Comparison of ENCODE assay signal across 32 cellular contexts in the genomic region with DNA sequence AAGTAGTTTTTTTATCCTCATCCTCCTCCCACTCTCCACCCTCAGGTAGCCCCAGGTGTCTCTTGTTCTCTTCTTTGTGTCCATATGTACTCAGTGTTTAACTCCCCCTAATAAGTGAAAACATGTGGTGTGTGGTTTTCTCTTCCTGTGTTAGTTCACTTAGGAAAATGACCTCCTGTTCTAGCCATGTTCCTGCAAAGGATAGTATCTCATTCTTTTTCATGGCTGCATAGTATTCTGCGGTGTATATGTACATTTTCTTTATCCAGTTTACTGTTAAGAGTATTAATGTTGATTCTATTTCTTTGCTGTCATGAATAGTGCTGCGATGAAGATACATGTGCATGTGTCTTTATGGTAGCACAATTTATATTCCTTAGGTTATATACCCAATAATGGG.
"Had no signal": no experiment of that assay in that cellular context is flagged by ENCODE, and none has a peak within 500 bp of the region (broad histone marks: within the 10 kb centered on the region; RNA-seq: fewer than 3 reads in every experiment).

No MANE protein-coding gene starts in this region.

- ATAC-seq: activated CD4-positive, alpha-beta T cell treated with anti-CD3 and anti-CD28 coated beads for 36 hours; activated CD4-positive, CD25-positive, alpha-beta regulatory T cell treated with anti-CD3 and anti-CD28 coated beads, Interleukin-2, amount 50 U/mL, for 24 hours; activated CD8-positive, alpha-beta memory T cell treated with anti-CD3 and anti-CD28 coated beads, Interleukin-2, amount 10 ng/mL, durations not matched to agents 7 days and 5 days; activated CD8-positive, alpha-beta T cell treated with anti-CD3 and anti-CD28 coated beads for 36 hours; activated CD8-positive, alpha-beta T cell treated with anti-CD3 and anti-CD28 coated beads, Interleukin-2, amount 10 ng/mL, durations not matched to agents 7 days and 5 days; T-helper 17 cell; WTC11 had no signal

- H3K27me3 Mint-ChIP-seq: activated B cell treated with CpG ODN at 0.5 μM for 24 hours; activated CD4-positive, alpha-beta T cell treated with anti-CD3 and anti-CD28 coated beads for 36 hours; activated CD4-positive, alpha-beta T cell treated with anti-CD3 and anti-CD28 coated beads, Interleukin-2, amount 10 ng/mL, durations not matched to agents 24 days and 14 days; activated CD4-positive, alpha-beta T cell treated with anti-CD3 and anti-CD28 coated beads, Interleukin-2, amount 10 ng/mL, durations not matched to agents 7 days and 5 days; activated CD8-positive, alpha-beta memory T cell treated with anti-CD3 and anti-CD28 coated beads, Interleukin-2, amount 10 ng/mL, durations not matched to agents 7 days and 5 days had no signal

- H3K27ac ChIP-seq: VCaP, WERI-Rb-1 had no signal

- H3K4me1 Mint-ChIP-seq: activated B cell treated with CpG ODN at 0.5 μM for 24 hours; activated CD4-positive, alpha-beta memory T cell treated with anti-CD3 and anti-CD28 coated beads, Interleukin-2, amount 10 ng/mL, durations not matched to agents 7 days and 5 days; activated CD4-positive, alpha-beta T cell treated with anti-CD3 and anti-CD28 coated beads for 36 hours; activated CD4-positive, alpha-beta T cell treated with anti-CD3 and anti-CD28 coated beads, Interleukin-2, amount 10 ng/mL, durations not matched to agents 24 days and 14 days; activated CD4-positive, alpha-beta T cell treated with anti-CD3 and anti-CD28 coated beads, Interleukin-2, amount 10 ng/mL, durations not matched to agents 7 days and 5 days; activated CD8-positive, alpha-beta memory T cell treated with anti-CD3 and anti-CD28 coated beads, Interleukin-2, amount 10 ng/mL, durations not matched to agents 7 days and 5 days; WTC11 had no signal

- H3K9me3 Mint-ChIP-seq: activated CD4-positive, alpha-beta memory T cell treated with anti-CD3 and anti-CD28 coated beads for 36 hours; activated CD4-positive, alpha-beta memory T cell treated with anti-CD3 and anti-CD28 coated beads, Interleukin-2, amount 10 ng/mL, durations not matched to agents 7 days and 5 days; activated CD4-positive, alpha-beta T cell treated with anti-CD3 and anti-CD28 coated beads, Interleukin-2, amount 10 ng/mL, durations not matched to agents 24 days and 14 days; activated CD8-positive, alpha-beta T cell treated with anti-CD3 and anti-CD28 coated beads for 36 hours; T-helper 1 cell treated with Interleukin-12 subunit alpha and Interleukin-12 subunit beta and Interleukin-4 antibody, amounts not matched to agents 30 μg/mL and 1 μg/mL, for 36 hours; T-helper 2 cell treated with Interferon-gamma antibody and Interleukin-4, amounts not matched to agents 5 μg/mL and 100 μg/mL, for 36 hours had no signal

- FAIRE-seq: TTC549 had no signal

- H3K36me3 Mint-ChIP-seq: activated CD4-positive, alpha-beta memory T cell treated with anti-CD3 and anti-CD28 coated beads for 36 hours; activated CD8-positive, alpha-beta memory T cell treated with anti-CD3 and anti-CD28 coated beads, Interleukin-2, amount 10 ng/mL, durations not matched to agents 7 days and 5 days; WTC11 had no signal

- H3K4me3 Mint-ChIP-seq: activated B cell treated with CpG ODN at 0.5 μM for 24 hours; activated CD4-positive, alpha-beta memory T cell treated with anti-CD3 and anti-CD28 coated beads for 36 hours; activated CD4-positive, alpha-beta memory T cell treated with anti-CD3 and anti-CD28 coated beads, Interleukin-2, amount 10 ng/mL, durations not matched to agents 7 days and 5 days; activated CD4-positive, alpha-beta T cell treated with anti-CD3 and anti-CD28 coated beads for 36 hours; activated CD4-positive, alpha-beta T cell treated with anti-CD3 and anti-CD28 coated beads, Interleukin-2, amount 10 ng/mL, durations not matched to agents 24 days and 14 days; activated CD4-positive, alpha-beta T cell treated with anti-CD3 and anti-CD28 coated beads, Interleukin-2, amount 10 ng/mL, durations not matched to agents 7 days and 5 days; activated CD8-positive, alpha-beta memory T cell treated with anti-CD3 and anti-CD28 coated beads, Interleukin-2, amount 10 ng/mL, durations not matched to agents 7 days and 5 days; activated CD8-positive, alpha-beta T cell treated with anti-CD3 and anti-CD28 coated beads for 36 hours; activated CD8-positive, alpha-beta T cell treated with anti-CD3 and anti-CD28 coated beads, Interleukin-2, amount 10 ng/mL, durations not matched to agents 7 days and 5 days; T-helper 1 cell treated with Interleukin-12 subunit alpha and Interleukin-12 subunit beta and Interleukin-4 antibody, amounts not matched to agents 30 μg/mL and 1 μg/mL, for 36 hours; T-helper 17 cell; T-helper 2 cell treated with Interferon-gamma antibody and Interleukin-4, amounts not matched to agents 5 μg/mL and 100 μg/mL, for 36 hours; WTC11 had no signal

- H3K36me3 ChIP-seq: WERI-Rb-1 had no signal

- H3K27ac Mint-ChIP-seq: activated B cell treated with CpG ODN at 0.5 μM for 24 hours; activated CD4-positive, alpha-beta memory T cell treated with anti-CD3 and anti-CD28 coated beads for 36 hours; activated CD4-positive, alpha-beta memory T cell treated with anti-CD3 and anti-CD28 coated beads, Interleukin-2, amount 10 ng/mL, durations not matched to agents 7 days and 5 days; activated CD4-positive, alpha-beta T cell treated with anti-CD3 and anti-CD28 coated beads for 36 hours; activated CD4-positive, alpha-beta T cell treated with anti-CD3 and anti-CD28 coated beads, Interleukin-2, amount 10 ng/mL, durations not matched to agents 24 days and 14 days; activated CD4-positive, alpha-beta T cell treated with anti-CD3 and anti-CD28 coated beads, Interleukin-2, amount 10 ng/mL, durations not matched to agents 7 days and 5 days; activated CD8-positive, alpha-beta memory T cell treated with anti-CD3 and anti-CD28 coated beads, Interleukin-2, amount 10 ng/mL, durations not matched to agents 7 days and 5 days; activated CD8-positive, alpha-beta T cell treated with anti-CD3 and anti-CD28 coated beads for 36 hours; activated CD8-positive, alpha-beta T cell treated with anti-CD3 and anti-CD28 coated beads, Interleukin-2, amount 10 ng/mL, durations not matched to agents 7 days and 5 days; T-helper 1 cell treated with Interleukin-12 subunit alpha and Interleukin-12 subunit beta and Interleukin-4 antibody, amounts not matched to agents 30 μg/mL and 1 μg/mL, for 36 hours; T-helper 17 cell; T-helper 2 cell treated with Interferon-gamma antibody and Interleukin-4, amounts not matched to agents 5 μg/mL and 100 μg/mL, for 36 hours; WTC11 had no signal

- DNase-seq: activated B cell treated with CpG ODN at 0.5 μM for 24 hours; activated CD4-positive, alpha-beta memory T cell treated with anti-CD3 and anti-CD28 coated beads for 36 hours; activated CD4-positive, alpha-beta memory T cell treated with anti-CD3 and anti-CD28 coated beads, Interleukin-2, amount 10 ng/mL, durations not matched to agents 7 days and 5 days; activated CD4-positive, alpha-beta T cell treated with anti-CD3 and anti-CD28 coated beads for 1 hour; activated CD4-positive, alpha-beta T cell treated with anti-CD3 and anti-CD28 coated beads for 36 hours; activated CD4-positive, alpha-beta T cell treated with anti-CD3 and anti-CD28 coated beads for 4 hours; activated CD4-positive, alpha-beta T cell treated with anti-CD3 and anti-CD28 coated beads for 48 hours; activated CD4-positive, alpha-beta T cell treated with anti-CD3 and anti-CD28 coated beads, Interleukin-2, amount 10 ng/mL, durations not matched to agents 24 days and 14 days; activated CD4-positive, alpha-beta T cell treated with anti-CD3 and anti-CD28 coated beads, Interleukin-2, amount 10 ng/mL, durations not matched to agents 7 days and 5 days; activated CD4-positive, alpha-beta T cell treated with anti-CD3 and anti-CD28 coated beads, Interleukin-2, amount 50 U/mL, for 1 hour; activated CD4-positive, alpha-beta T cell treated with anti-CD3 and anti-CD28 coated beads, Interleukin-2, amount 50 U/mL, for 4 hours; activated CD4-positive, alpha-beta T cell treated with anti-CD3 and anti-CD28 coated beads, Interleukin-2, amount 50 U/mL, for 48 hours; activated CD4-positive, CD25-positive, alpha-beta regulatory T cell; activated CD4-positive, CD25-positive, alpha-beta regulatory T cell treated with anti-CD3 and anti-CD28 coated beads, Interleukin-2, amount 50 U/mL, for 72 hours; activated CD8-positive, alpha-beta memory T cell treated with anti-CD3 and anti-CD28 coated beads for 24 hours; activated CD8-positive, alpha-beta memory T cell treated with anti-CD3 and anti-CD28 coated beads, Interleukin-2, amount 10 ng/mL, durations not matched to agents 7 days and 5 days; activated CD8-positive, alpha-beta memory T cell treated with anti-CD3 and anti-CD28 coated beads, Interleukin-2, amount 50 U/mL, for 4 hours; activated CD8-positive, alpha-beta memory T cell treated with anti-CD3 and anti-CD28 coated beads, Interleukin-2, amount 50 U/mL, for 48 hours; activated CD8-positive, alpha-beta T cell treated with anti-CD3 and anti-CD28 coated beads for 36 hours; activated CD8-positive, alpha-beta T cell treated with anti-CD3 and anti-CD28 coated beads, Interleukin-2, amount 10 ng/mL, durations not matched to agents 7 days and 5 days; activated T-cell treated with anti-CD3 and anti-CD28 coated beads for 4 hours; T-helper 1 cell; T-helper 17 cell; T-helper 2 cell; T-helper 9 cell; WERI-Rb-1 had no signal
